ENCODE assay signal across 13 cellular contexts in the genomic region with DNA sequence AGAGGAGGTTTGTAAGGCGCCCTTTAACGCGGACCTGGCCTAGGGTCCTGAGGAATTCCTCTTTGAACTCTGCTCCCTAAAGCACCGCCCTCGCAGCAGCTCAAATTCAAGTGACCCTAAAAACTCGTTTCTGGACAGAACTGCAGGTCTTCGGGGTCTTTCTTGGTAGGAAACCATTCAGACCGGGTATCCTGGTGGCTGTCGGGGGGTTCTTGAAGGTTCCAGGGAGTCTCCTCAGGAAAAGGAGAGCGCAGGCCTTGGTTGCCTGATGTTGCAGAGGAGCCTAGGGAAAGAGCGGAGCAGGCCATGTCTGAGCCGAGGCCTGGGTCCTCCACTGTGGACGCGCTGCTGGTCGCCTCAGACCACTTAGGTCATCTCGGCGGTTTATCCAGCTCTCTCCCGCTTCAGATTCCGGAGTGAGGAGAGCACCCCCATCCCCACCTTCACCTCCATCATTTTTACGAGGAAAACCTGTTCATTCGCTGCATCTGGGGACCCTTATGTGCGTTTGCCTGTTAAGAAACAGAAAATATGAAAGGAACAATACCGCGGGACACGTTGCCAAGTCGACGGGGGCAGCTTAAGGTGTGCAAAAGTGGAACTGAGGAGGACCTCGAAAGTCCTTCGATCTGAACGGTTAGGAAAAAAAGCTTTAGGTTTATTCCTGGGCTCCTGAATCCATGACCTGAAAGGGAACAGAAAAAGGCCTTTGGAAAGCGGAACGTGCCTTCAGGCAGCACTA.
DNase-seq lines count a peak whose midpoint lies in the region; ATAC-seq and TF ChIP-seq lines count a peak whose summit lies in the region.
"Had no signal": no experiment of that assay in that cellular context is flagged by ENCODE, and none has a peak within 500 bp of the region (broad histone marks: within the 10 kb centered on the region; RNA-seq: fewer than 3 reads in every experiment).

No MANE protein-coding gene starts in this region.

- peak overlapping the region; percentile 81 to 83 for H3K4me3 Mint-ChIP-seq in effector memory CD8-positive, alpha-beta T cell

- no peak for ATAC-seq in effector memory CD8-positive, alpha-beta T cell (replicated peaks)
- ATAC-seq in HG02610 (IDR thresholded peaks at IDR 0.05; ENCODE audit: unreplicated experiment) (no peak), HG02981 (IDR thresholded peaks at IDR 0.05; ENCODE audit: unreplicated experiment) (no peak), GM21717 (IDR thresholded peaks at IDR 0.05; ENCODE audit: unreplicated experiment) (no peak)

- H3K4me1 Mint-ChIP-seq in effector memory CD8-positive, alpha-beta T cell (ENCODE audit: low read depth in 2 of 2): peaks cover 45 to 49% of the 10 kb centered on the region in 2 donors

- DNase-seq in DMS79 (lab: John Stamatoyannopoulos, UW): peak; percentile 79
- peak; percentile 31 for DNase-seq in NCI-H1092 (lab: John Stamatoyannopoulos, UW)
- DNase-seq in effector memory CD8-positive, alpha-beta T cell: no peak
- DNase-seq in cerebellar cortex (ENCODE audit: low spot score): no peak
- DNase-seq: kidney; NCI-H2171; RPMI8226; stimulated activated naive CD4-positive, alpha-beta T cell had no signal

- no peaks in the 10 kb centered on the region for H3K9me3 ChIP-seq in neural cell (ENCODE audit: low read length)

- TF ChIP-seq RAD21 in neural cell (conservative IDR thresholded peaks at IDR 0.05): no peak

- no peak for TF ChIP-seq CTCF in neural cell (IDR thresholded peaks at IDR 0.05; ENCODE audit: poor library complexity, severe bottlenecking)

- no peak overlapping the region for H3K4me2 ChIP-seq in neural cell (ENCODE audit: low read length)
- H3K4me2 ChIP-seq: KMS-11 had no signal

- no peaks in the 10 kb centered on the region for H3K9me2 ChIP-seq in neural cell (ENCODE audit: insufficient read depth, low read length)

- no peak overlapping the region for H3K27ac Mint-ChIP-seq in effector memory CD8-positive, alpha-beta T cell

- H4K20me1 ChIP-seq in neural cell (ENCODE audit: insufficient read depth): no peaks in the 10 kb centered on the region

- no peaks in the 10 kb centered on the region for H3F3A ChIP-seq in neural cell (ENCODE audit: insufficient read depth, low read length, poor library complexity, severe bottlenecking)

- peaks cover 37% of the 10 kb centered on the region for H3K79me2 ChIP-seq in neural cell (replicated peaks; ENCODE audit: insufficient read depth, low read length)

- no peak overlapping the region for H2AFZ ChIP-seq in neural cell (ENCODE audit: low read depth, low read length)

- H3K9me3 Mint-ChIP-seq in effector memory CD8-positive, alpha-beta T cell: no peaks in the 10 kb centered on the region

- peaks cover 12% of the 10 kb centered on the region for H3K27me3 ChIP-seq in neural cell (ENCODE audit: insufficient read depth, low read depth, low read length)

- no peaks in the 10 kb centered on the region for H3K36me3 ChIP-seq in neural cell (ENCODE audit: insufficient read depth, low read length)

- TF ChIP-seq EP300 in neural cell (conservative IDR thresholded peaks at IDR 0.05; ENCODE audit: poor library complexity, severe bottlenecking): no peak

- peaks cover 79% of the 10 kb centered on the region in 2 donors for H3K27me3 Mint-ChIP-seq in effector memory CD8-positive, alpha-beta T cell

- peak overlapping the region; percentile 78 for H3K27ac ChIP-seq in neural cell (ENCODE audit: low read length)
- H3K27ac ChIP-seq: KMS-11 had no signal

- H3K4me3 ChIP-seq in neural cell (ENCODE audit: low read length): peak overlapping the region; percentile 66

- peak overlapping the region; percentile 68 for H3K9ac ChIP-seq in neural cell (ENCODE audit: low read length)
- H3K9ac ChIP-seq: KMS-11 had no signal

- no peaks in the 10 kb centered on the region for H3K36me3 Mint-ChIP-seq in effector memory CD8-positive, alpha-beta T cell (ENCODE audit: insufficient read depth)

TF ChIP-seq in neural cell, 6 proteins besides CTCF, POLR2A, EP300 and RAD21:
- TF ChIP-seq POLR2AphosphoS5 (IDR thresholded peaks at IDR 0.05): no peak
- TF ChIP-seq MXI1 (conservative IDR thresholded peaks at IDR 0.05; ENCODE audit: poor library complexity, severe bottlenecking): no peak
- TF ChIP-seq TAF1 (IDR thresholded peaks at IDR 0.05; ENCODE audit: low read depth): no peak
- TF ChIP-seq SMC3 (conservative IDR thresholded peaks at IDR 0.05; ENCODE audit: poor library complexity): no peak
- TF ChIP-seq, protein P1, sequence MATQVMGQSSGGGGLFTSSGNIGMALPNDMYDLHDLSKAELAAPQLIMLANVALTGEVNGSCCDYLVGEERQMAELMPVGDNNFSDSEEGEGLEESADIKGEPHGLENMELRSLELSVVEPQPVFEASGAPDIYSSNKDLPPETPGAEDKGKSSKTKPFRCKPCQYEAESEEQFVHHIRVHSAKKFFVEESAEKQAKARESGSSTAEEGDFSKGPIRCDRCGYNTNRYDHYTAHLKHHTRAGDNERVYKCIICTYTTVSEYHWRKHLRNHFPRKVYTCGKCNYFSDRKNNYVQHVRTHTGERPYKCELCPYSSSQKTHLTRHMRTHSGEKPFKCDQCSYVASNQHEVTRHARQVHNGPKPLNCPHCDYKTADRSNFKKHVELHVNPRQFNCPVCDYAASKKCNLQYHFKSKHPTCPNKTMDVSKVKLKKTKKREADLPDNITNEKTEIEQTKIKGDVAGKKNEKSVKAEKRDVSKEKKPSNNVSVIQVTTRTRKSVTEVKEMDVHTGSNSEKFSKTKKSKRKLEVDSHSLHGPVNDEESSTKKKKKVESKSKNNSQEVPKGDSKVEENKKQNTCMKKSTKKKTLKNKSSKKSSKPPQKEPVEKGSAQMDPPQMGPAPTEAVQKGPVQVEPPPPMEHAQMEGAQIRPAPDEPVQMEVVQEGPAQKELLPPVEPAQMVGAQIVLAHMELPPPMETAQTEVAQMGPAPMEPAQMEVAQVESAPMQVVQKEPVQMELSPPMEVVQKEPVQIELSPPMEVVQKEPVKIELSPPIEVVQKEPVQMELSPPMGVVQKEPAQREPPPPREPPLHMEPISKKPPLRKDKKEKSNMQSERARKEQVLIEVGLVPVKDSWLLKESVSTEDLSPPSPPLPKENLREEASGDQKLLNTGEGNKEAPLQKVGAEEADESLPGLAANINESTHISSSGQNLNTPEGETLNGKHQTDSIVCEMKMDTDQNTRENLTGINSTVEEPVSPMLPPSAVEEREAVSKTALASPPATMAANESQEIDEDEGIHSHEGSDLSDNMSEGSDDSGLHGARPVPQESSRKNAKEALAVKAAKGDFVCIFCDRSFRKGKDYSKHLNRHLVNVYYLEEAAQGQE (IDR thresholded peaks at IDR 0.05; ENCODE audit: borderline replicate concordance): no peak
- TF ChIP-seq EZH2 (IDR thresholded peaks at IDR 0.05; ENCODE audit: borderline replicate concordance, insufficient read depth, low read length, poor library complexity, severe bottlenecking): no peak

Comparison
In these comparisons a context has a peak if more than half of its experiments do, and no peak if none do; other contexts are left out.
1. DNase-seq: peak in DMS79 (single experiment) and NCI-H1092 (single experiment); none in effector memory CD8-positive, alpha-beta T cell (0 of 3) and cerebellar cortex (single experiment).